16 cellular contexts compared by ENCODE assay signal in genomic region chr20:58144071-58144470, GRCh38.
DNase-seq lines count a peak whose midpoint lies in the region; ATAC-seq and TF ChIP-seq lines count a peak whose summit lies in the region.
"Had no signal": no experiment of that assay in that cellular context is flagged by ENCODE, and none has a peak within 500 bp of the region (broad histone marks: within the 10 kb centered on the region; RNA-seq: fewer than 3 reads in every experiment).

No MANE protein-coding gene starts in this region.

- DNase-seq in natural killer cell treated with Interleukin-12 subunit alpha and Interleukin-12 subunit beta and Interleukin-15 and Interleukin-18, amount 100 ng/mL, for 72 hours (ENCODE audit: low spot score), result peak; percentile 8
- DNase-seq in natural killer cell (no peak), mesenteric fat pad (ENCODE audit: low spot score) (peak; percentile 4), thoracic aorta (ENCODE audit: low spot score) (no peak), SIG-M5 treated with dmso at 0.1 percent for 504 hours (lab: John Stamatoyannopoulos, UW; ENCODE audit: unreplicated experiment) (no peak), NCI-H2029 treated with DMSO at 0.1 percent for 48 hours (lab: John Stamatoyannopoulos, UW) (no peak)
- DNase-seq in activated CD4-positive, alpha-beta T cell treated with anti-CD3 and anti-CD28 coated beads, Interleukin-2, amount 50 U/mL, for 48 hours, result no peak
- DNase-seq: ACHN; Calu3; CD4-positive, alpha-beta T cell; DMS 273 treated with DMSO at 0.1 percent for 48 hours; DMS79 had no signal

- no peaks in the 10 kb centered on the region for H3K36me3 Mint-ChIP-seq in natural killer cell treated with Interleukin-12 subunit alpha and Interleukin-12 subunit beta and Interleukin-15 and Interleukin-18, amount 100 ng/mL, for 72 hours
- no peaks in the 10 kb centered on the region for H3K36me3 Mint-ChIP-seq in natural killer cell

- TF ChIP-seq CTCF in natural killer cell (IDR thresholded peaks at IDR 0.05), result no peak
- no peak for TF ChIP-seq CTCF in thoracic aorta (IDR thresholded peaks at IDR 0.05)

- H3K27me3 Mint-ChIP-seq in natural killer cell treated with Interleukin-12 subunit alpha and Interleukin-12 subunit beta and Interleukin-15 and Interleukin-18, amount 100 ng/mL, for 72 hours, result peaks cover 18 to 20% of the 10 kb centered on the region in 2 donors
- peaks cover 12 to 19% of the 10 kb centered on the region in 2 donors for H3K27me3 Mint-ChIP-seq in natural killer cell (ENCODE audit: low read depth in 2 of 2)

- no peaks in the 10 kb centered on the region for H3K9me3 Mint-ChIP-seq in natural killer cell treated with Interleukin-12 subunit alpha and Interleukin-12 subunit beta and Interleukin-15 and Interleukin-18, amount 100 ng/mL, for 72 hours
- H3K9me3 Mint-ChIP-seq in natural killer cell, result no peaks in the 10 kb centered on the region
- H3K9me3 Mint-ChIP-seq: CD4-positive, alpha-beta T cell had no signal

- H3K4me1 ChIP-seq in thoracic aorta (ENCODE audit: control insufficient read depth in 1 of 2, low read depth in 2 of 2), result peaks cover 26 to 51% of the 10 kb centered on the region in 2 donors

- H3K9me3 ChIP-seq in thoracic aorta, result no peaks in the 10 kb centered on the region

- ATAC-seq in natural killer cell treated with Interleukin-12 subunit alpha and Interleukin-12 subunit beta and Interleukin-15 and Interleukin-18, amount 100 ng/mL, for 72 hours, result no peak
- ATAC-seq in natural killer cell (no peak), thoracic aorta (ENCODE audit: insufficient number of reproducible peaks, low FRiP score, low read depth) (no peak)
- ATAC-seq: GM12878, GM23338 had no signal

- H3K27me3 ChIP-seq in thoracic aorta (replicated peaks; ENCODE audit: insufficient read depth), result no peaks in the 10 kb centered on the region
- H3K27me3 ChIP-seq: BLaER1 treated with 17β-estradiol and CSF1 and Interleukin-3, amounts not matched to agents 10 nM and 100 nM had no signal

- intact Hi-C loops in natural killer cell (cut with micrococcal nuclease), result no loop called here

- H3K27ac Mint-ChIP-seq in natural killer cell treated with Interleukin-12 subunit alpha and Interleukin-12 subunit beta and Interleukin-15 and Interleukin-18, amount 100 ng/mL, for 72 hours, result no peak overlapping the region
- no peak overlapping the region for H3K27ac Mint-ChIP-seq in natural killer cell
- H3K27ac Mint-ChIP-seq: CD4-positive, alpha-beta T cell; GM23338; H9 had no signal

- H3K4me3 ChIP-seq in thoracic aorta, result no peak overlapping the region
- H3K4me3 ChIP-seq: BLaER1 treated with 17β-estradiol and CSF1 and Interleukin-3, amounts not matched to agents 10 nM and 100 nM; GM12878; GM23338 had no signal

- H3K4me1 Mint-ChIP-seq in natural killer cell treated with Interleukin-12 subunit alpha and Interleukin-12 subunit beta and Interleukin-15 and Interleukin-18, amount 100 ng/mL, for 72 hours (ENCODE audit: low read depth in 2 of 2), result no peaks in the 10 kb centered on the region
- H3K4me1 Mint-ChIP-seq in natural killer cell, result no peaks in the 10 kb centered on the region

- H3K27ac ChIP-seq in thoracic aorta, result peak overlapping the region; percentile 91 to 97
- H3K27ac ChIP-seq: BLaER1 treated with 17β-estradiol and CSF1 and Interleukin-3, amounts not matched to agents 10 nM and 100 nM had no signal

- no peak overlapping the region for H3K4me3 Mint-ChIP-seq in natural killer cell treated with Interleukin-12 subunit alpha and Interleukin-12 subunit beta and Interleukin-15 and Interleukin-18, amount 100 ng/mL, for 72 hours
- H3K4me3 Mint-ChIP-seq in natural killer cell, result no peak overlapping the region
- H3K4me3 Mint-ChIP-seq: CD4-positive, alpha-beta T cell; GM23338; H9 had no signal

- H3K36me3 ChIP-seq in thoracic aorta, result no peaks in the 10 kb centered on the region
- H3K36me3 ChIP-seq: BLaER1 treated with 17β-estradiol and CSF1 and Interleukin-3, amounts not matched to agents 10 nM and 100 nM had no signal

Comparison
In these comparisons a context has a peak if more than half of its experiments do, and no peak if none do; other contexts are left out.
1. DNase-seq: peak in natural killer cell treated with Interleukin-12 subunit alpha and Interleukin-12 subunit beta and Interleukin-15 and Interleukin-18, amount 100 ng/mL, for 72 hours (single experiment) and mesenteric fat pad (single experiment); none in natural killer cell (single experiment), thoracic aorta (single experiment), SIG-M5 treated with dmso at 0.1 percent for 504 hours (single experiment), NCI-H2029 treated with DMSO at 0.1 percent for 48 hours (single experiment) and activated CD4-positive, alpha-beta T cell treated with anti-CD3 and anti-CD28 coated beads, Interleukin-2, amount 50 U/mL, for 48 hours (0 of 2).